Comparison of ENCODE assay signal across 29 cellular contexts in genomic region chr6:170363255-170363654, GRCh38.
"Had no signal": no experiment of that assay in that cellular context is flagged by ENCODE, and none has a peak within 500 bp of the region (broad histone marks: within the 10 kb centered on the region; RNA-seq: fewer than 3 reads in every experiment).

No MANE protein-coding gene starts in this region.

- H3K4me3 Mint-ChIP-seq: activated CD4-positive, alpha-beta memory T cell treated with anti-CD3 and anti-CD28 coated beads, Interleukin-2, amount 10 ng/mL, durations not matched to agents 7 days and 5 days; activated CD8-positive, alpha-beta memory T cell treated with anti-CD3 and anti-CD28 coated beads, Interleukin-2, amount 10 ng/mL, durations not matched to agents 7 days and 5 days; activated naive CD4-positive, alpha-beta T cell treated with anti-CD3 and anti-CD28 coated beads for 36 hours; brain had no signal

- FAIRE-seq: bronchial epithelial cell, TTC549 had no signal

- H3K27ac Mint-ChIP-seq: activated CD4-positive, alpha-beta memory T cell treated with anti-CD3 and anti-CD28 coated beads, Interleukin-2, amount 10 ng/mL, durations not matched to agents 7 days and 5 days; activated CD8-positive, alpha-beta memory T cell treated with anti-CD3 and anti-CD28 coated beads, Interleukin-2, amount 10 ng/mL, durations not matched to agents 7 days and 5 days; activated naive CD4-positive, alpha-beta T cell treated with anti-CD3 and anti-CD28 coated beads for 36 hours had no signal

- H3K9me3 Mint-ChIP-seq: activated CD4-positive, alpha-beta memory T cell treated with anti-CD3 and anti-CD28 coated beads, Interleukin-2, amount 10 ng/mL, durations not matched to agents 7 days and 5 days; activated naive CD4-positive, alpha-beta T cell treated with anti-CD3 and anti-CD28 coated beads for 36 hours; activated naive CD4-positive, alpha-beta T cell treated with anti-CD3 and anti-CD28 coated beads, Interleukin-2, amount 50 U/mL, for 72 hours; brain had no signal

- ATAC-seq: activated CD4-positive, CD25-positive, alpha-beta regulatory T cell treated with anti-CD3 and anti-CD28 coated beads, Interleukin-2, amount 50 U/mL, for 24 hours; activated CD8-positive, alpha-beta memory T cell treated with anti-CD3 and anti-CD28 coated beads, Interleukin-2, amount 10 ng/mL, durations not matched to agents 7 days and 5 days; activated naive CD4-positive, alpha-beta T cell treated with anti-CD3 and anti-CD28 coated beads, Interleukin-2, amount 50 U/mL, for 72 hours; Panc1 had no signal

- DNase-seq: activated CD4-positive, alpha-beta memory T cell treated with anti-CD3 and anti-CD28 coated beads, Interleukin-2, amount 10 ng/mL, durations not matched to agents 7 days and 5 days; activated CD4-positive, alpha-beta T cell treated with anti-CD3 and anti-CD28 coated beads for 48 hours; activated CD8-positive, alpha-beta memory T cell treated with anti-CD3 and anti-CD28 coated beads for 24 hours; activated CD8-positive, alpha-beta memory T cell treated with anti-CD3 and anti-CD28 coated beads, Interleukin-2, amount 10 ng/mL, durations not matched to agents 7 days and 5 days; activated CD8-positive, alpha-beta memory T cell treated with anti-CD3 and anti-CD28 coated beads, Interleukin-2, amount 50 U/mL, for 48 hours; activated gamma-delta T cell treated with Interleukin-2 at 50 U/mL for 16 hours; activated naive CD4-positive, alpha-beta T cell treated with anti-CD3 and anti-CD28 coated beads for 36 hours; adrenal gland; caudate nucleus; Kasumi-1; KG1; MG63; NCI-H1048; NCI-H1436 treated with DMSO at 0.1 percent for 48 hours; NCI-H1694 treated with DMSO at 0.1 percent for 48 hours; NCI-H2029; NCI-H2107; NCI-H2171; NCI-H510A; NCI-H526; NCI-H748 treated with DMSO at 0.1 percent for 48 hours; SHP77; SJCRH30 had no signal
